In the genomic region with DNA sequence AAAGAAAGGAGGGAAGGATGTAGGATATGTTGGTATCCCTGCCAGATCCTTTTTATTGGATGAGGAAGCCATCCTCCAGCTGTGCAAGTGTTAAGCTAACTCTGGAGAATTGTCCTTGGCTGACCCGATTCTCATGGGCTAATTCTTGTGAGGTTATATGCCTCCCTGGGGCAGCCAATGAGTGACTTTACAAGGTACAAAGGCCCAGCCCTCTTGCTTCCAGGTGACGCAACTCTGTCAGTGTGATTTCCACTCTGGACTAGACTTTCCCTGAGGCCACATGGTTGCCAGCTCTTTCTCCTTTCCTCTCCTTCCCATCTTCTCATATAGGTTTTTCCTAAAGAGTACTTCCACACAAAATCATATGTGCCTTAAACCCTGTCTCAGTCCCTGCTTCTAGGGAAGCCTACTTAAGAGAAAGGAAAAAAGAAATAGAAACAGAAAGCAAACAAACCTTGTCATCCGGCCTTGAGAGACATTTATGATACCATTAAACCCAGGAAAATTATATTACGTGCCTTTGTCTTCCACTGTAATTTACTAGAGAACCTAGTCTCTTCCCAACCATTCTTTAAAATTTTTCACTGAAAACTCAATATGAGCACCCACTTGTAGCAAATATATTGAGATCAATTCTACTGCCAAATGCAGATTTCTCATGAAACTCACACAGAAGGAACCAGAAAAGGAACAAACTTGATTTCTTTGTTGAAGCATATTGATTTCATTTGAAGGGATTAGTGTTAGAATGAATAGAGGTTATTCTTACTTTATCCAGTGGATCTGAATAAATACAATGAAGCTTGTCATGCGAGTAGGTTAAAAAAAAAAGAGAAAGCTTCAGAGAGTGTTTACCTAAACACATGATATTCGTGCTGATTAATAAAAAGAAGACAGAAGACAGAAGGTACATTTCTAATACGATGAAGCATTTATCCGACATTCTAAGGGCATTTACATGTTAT, we compare ENCODE assay signal across 23 cellular contexts.
DNase-seq lines count a peak whose midpoint lies in the region; ATAC-seq, FAIRE-seq and TF ChIP-seq lines count a peak whose summit lies in the region.
"Had no signal": no experiment of that assay in that cellular context is flagged by ENCODE, and none has a peak within 500 bp of the region (broad histone marks: within the 10 kb centered on the region; RNA-seq: fewer than 3 reads in every experiment).

No MANE protein-coding gene starts in this region.

- no peaks in the 10 kb centered on the region for H3K36me3 Mint-ChIP-seq in activated T-cell treated with anti-CD3 and anti-CD28 coated beads, Interleukin-2, amount 50 U/mL, for 24 hours (ENCODE audit: low read depth)
- no peaks in the 10 kb centered on the region for H3K36me3 Mint-ChIP-seq in activated CD8-positive, alpha-beta T cell treated with anti-CD3 and anti-CD28 coated beads, Interleukin-2, amount 10 ng/mL, durations not matched to agents 7 days and 5 days (ENCODE audit: low read depth)

- no peak overlapping the region for H3K27ac Mint-ChIP-seq in activated T-cell treated with anti-CD3 and anti-CD28 coated beads, Interleukin-2, amount 50 U/mL, for 24 hours
- H3K27ac Mint-ChIP-seq in activated CD8-positive, alpha-beta T cell treated with anti-CD3 and anti-CD28 coated beads, Interleukin-2, amount 10 ng/mL, durations not matched to agents 7 days and 5 days = no peak overlapping the region
- H3K27ac Mint-ChIP-seq: activated T-helper 1 cell treated with anti-CD3 and anti-CD28 coated beads, Interleukin-12 subunit alpha, Interleukin-12 subunit beta, Interleukin-2, Interleukin-4 antibody, amounts not matched to agents 30 ng/mL and 10 ng/mL and 1 ng/mL, durations not matched to agents 14 hours and 24 hours and 36 hours had no signal

- no peak overlapping the region for H2BK12ac ChIP-seq in H1 (ENCODE audit: low read depth, low read length)

- H3K9me3 ChIP-seq in H1 (ENCODE audit: insufficient read depth in 2 of 2, low read depth in 1 of 2, low read length in 1 of 2) = no peaks in the 10 kb centered on the region; a peak in 1 of 4 replicates
- H3K9me3 ChIP-seq in HepG2 (ENCODE audit: low read length) = no peaks in the 10 kb centered on the region
- H3K9me3 ChIP-seq: BLaER1 treated with 17β-estradiol and CSF1 and Interleukin-3, amounts not matched to agents 10 nM and 100 nM; prostate gland; testis had no signal

- H3K9ac ChIP-seq in H1 (replicated peaks in 1 of 4; ENCODE audit: extremely low read depth in 1 of 4, low read depth in 3 of 4, low read length in 3 of 4) = no peak overlapping the region
- no peak overlapping the region for H3K9ac ChIP-seq in HepG2 (ENCODE audit: insufficient read depth, low read depth, low read length)
- H3K9ac ChIP-seq: BLaER1 treated with 17β-estradiol and CSF1 and Interleukin-3, amounts not matched to agents 10 nM and 100 nM had no signal

- no peak overlapping the region for H3K23ac ChIP-seq in H1 (ENCODE audit: insufficient read length)

- no peak overlapping the region for H2AK5ac ChIP-seq in H1 (ENCODE audit: low read depth, low read length)

- TF ChIP-seq POLR2A in H1 (IDR thresholded peaks at IDR 0.05; ENCODE audit: control extremely low read depth in 1 of 2, low read depth in 2 of 2, low read length in 2 of 2) (no peak), HepG2 (IDR thresholded peaks at IDR 0.05; ENCODE audit: insufficient read depth in 1 of 2, low read depth in 2 of 2, low read length in 2 of 2) (no peak)

- H3K4me3 ChIP-seq in ACC112 (ENCODE audit: low read depth, low read length) (peak overlapping the region; percentile 7; the same call in 1 of the 2 replicates), LNCaP clone FGC (ENCODE audit: low read depth, low read length) (no peak overlapping the region), H1 (ENCODE audit: extremely low read depth in 1 of 4, insufficient read depth in 2 of 4, low read depth in 3 of 4, low read length in 4 of 4) (no peak overlapping the region), HepG2 (replicated peaks in 1 of 3; ENCODE audit: insufficient read depth in 1 of 3, low read depth in 2 of 3, low read length in 3 of 3) (no peak overlapping the region)
- H3K4me3 ChIP-seq: BLaER1 treated with 17β-estradiol and CSF1 and Interleukin-3, amounts not matched to agents 10 nM and 100 nM; prostate gland; SJCRH30; testis had no signal

- POLR2A ChIA-PET in H1 (lab: Charles Lee; ENCODE audit: partially characterized antibody) (no interaction called here), HepG2 (lab: Yijun Ruan, JAX) (no interaction called here)
- POLR2A ChIA-PET in activated CD8-positive, alpha-beta T cell treated with anti-CD3 and anti-CD28 coated beads, Interleukin-2, amount 10 ng/mL, durations not matched to agents 7 days and 5 days (lab: Charles Lee) = no interaction called here

- intact Hi-C loops in HepG2 (cut with micrococcal nuclease; ENCODE audit: unreplicated experiment) = no loop called here

- no peak overlapping the region for H3K27ac ChIP-seq in ACC112 (ENCODE audit: low read depth, low read length)
- H3K27ac ChIP-seq in H1 (ENCODE audit: low read depth, low read length) = no peak overlapping the region
- no peak overlapping the region for H3K27ac ChIP-seq in HepG2 (ENCODE audit: extremely low read length, insufficient read depth, low read length)
- H3K27ac ChIP-seq: BLaER1 treated with 17β-estradiol and CSF1 and Interleukin-3, amounts not matched to agents 10 nM and 100 nM; prostate gland; SJCRH30; testis had no signal

- H3K36me3 ChIP-seq in ACC112 (ENCODE audit: insufficient read depth, low read length) (no peaks in the 10 kb centered on the region), H1 (ENCODE audit: control insufficient read depth in 2 of 4, insufficient read depth in 4 of 4, low read length in 3 of 4) (no peaks in the 10 kb centered on the region), HepG2 (replicated peaks in 1 of 2; ENCODE audit: control insufficient read depth in 1 of 2, insufficient read depth in 2 of 2, low read length in 2 of 2) (no peaks in the 10 kb centered on the region)
- H3K36me3 ChIP-seq: BLaER1 treated with 17β-estradiol and CSF1 and Interleukin-3, amounts not matched to agents 10 nM and 100 nM; prostate gland; SJCRH30 had no signal

- CTCF ChIA-PET in H1 (lab: Charles Lee; ENCODE audit: partially characterized antibody) = no interaction called here
- CTCF ChIA-PET in HepG2 (lab: Yijun Ruan, JAX; ENCODE audit: low intra/inter-chr PET ratio, low total read pairs) = no interaction called here
- CTCF ChIA-PET in activated CD8-positive, alpha-beta T cell treated with anti-CD3 and anti-CD28 coated beads, Interleukin-2, amount 10 ng/mL, durations not matched to agents 7 days and 5 days (lab: Charles Lee) = no interaction called here

- H2BK120ac ChIP-seq in H1 (replicated peaks; ENCODE audit: low read depth, low read length) = no peak overlapping the region

- H3K14ac ChIP-seq in H1 (ENCODE audit: insufficient read length) = no peak overlapping the region

- H4K91ac ChIP-seq in H1 (replicated peaks; ENCODE audit: insufficient read length, low read length) = no peak overlapping the region

- no peak for TF ChIP-seq CTCF in LNCaP clone FGC (IDR thresholded peaks at IDR 0.05; ENCODE audit: control insufficient read depth, extremely low read depth, insufficient read depth)
- TF ChIP-seq CTCF in H1 (IDR thresholded peaks at IDR 0.05; ENCODE audit: control extremely low read depth in 1 of 3, insufficient read depth in 1 of 3, low read depth in 1 of 3, low read length in 3 of 3) = no peak
- TF ChIP-seq CTCF in HepG2 (CRISPR knock-in tag; IDR thresholded peaks at IDR 0.05) = no peak

- no peak overlapping the region for H2BK20ac ChIP-seq in H1 (ENCODE audit: low read length)

- H2AFZ ChIP-seq in ACC112 (ENCODE audit: low read length, unreplicated experiment) = peak overlapping the region; percentile 71
- peak overlapping the region; percentile 60; the same call in 1 of the 2 replicates for H2AFZ ChIP-seq in H1 (ENCODE audit: low read length)
- no peak overlapping the region for H2AFZ ChIP-seq in HepG2 (ENCODE audit: low read length)

- no peaks in the 10 kb centered on the region; the same call in 1 of the 2 replicates for H3K23me2 ChIP-seq in H1 (ENCODE audit: low read depth, low read length)

- H3K79me1 ChIP-seq in H1 (ENCODE audit: low read depth, low read length) = no peaks in the 10 kb centered on the region

- H3K18ac ChIP-seq in H1 (ENCODE audit: extremely low read depth, low read length) = no peak overlapping the region

- no peak overlapping the region for H3K4ac ChIP-seq in H1 (replicated peaks; ENCODE audit: insufficient read length, low read depth, low read length)

- H3K4me1 Mint-ChIP-seq in activated T-cell treated with anti-CD3 and anti-CD28 coated beads, Interleukin-2, amount 50 U/mL, for 24 hours (ENCODE audit: low read depth) = no peaks in the 10 kb centered on the region
- H3K4me1 Mint-ChIP-seq in activated CD8-positive, alpha-beta T cell treated with anti-CD3 and anti-CD28 coated beads, Interleukin-2, amount 10 ng/mL, durations not matched to agents 7 days and 5 days (ENCODE audit: low read depth) = no peaks in the 10 kb centered on the region

- H3K27me3 ChIP-seq in ACC112 (ENCODE audit: insufficient read depth, low read length) (no peaks in the 10 kb centered on the region), H1 (replicated peaks in 1 of 4; ENCODE audit: control insufficient read depth in 3 of 4, extremely low read depth in 1 of 4, insufficient read depth in 3 of 4, low read length in 3 of 4) (no peaks in the 10 kb centered on the region), HepG2 (ENCODE audit: control insufficient read depth in 1 of 2, insufficient read depth in 2 of 2, low read length in 2 of 2) (no peaks in the 10 kb centered on the region; a peak in 1 of 5 replicates)
- H3K27me3 ChIP-seq: BLaER1 treated with 17β-estradiol and CSF1 and Interleukin-3, amounts not matched to agents 10 nM and 100 nM; SJCRH30; testis had no signal

- no peak overlapping the region for H4K5ac ChIP-seq in H1 (ENCODE audit: insufficient read length, low read depth, low read length)

- TF ChIP-seq EP300 in H1 (IDR thresholded peaks at IDR 0.05; ENCODE audit: borderline replicate concordance in 1 of 2, low read depth in 2 of 2, low read length in 2 of 2) (no peak), HepG2 (IDR thresholded peaks at IDR 0.05; ENCODE audit: low read depth in 2 of 2, low read length in 2 of 2) (no peak), HepG2 (CRISPR knock-in tag; IDR thresholded peaks at IDR 0.05; ENCODE audit: borderline replicate concordance) (no peak)

- no peak overlapping the region for H3K4me2 ChIP-seq in H1 (ENCODE audit: insufficient read depth in 1 of 2, low read depth in 2 of 2, low read length in 2 of 2)
- H3K4me2 ChIP-seq in HepG2 (ENCODE audit: low read depth, low read length) = no peak overlapping the region
- H3K4me2 ChIP-seq: BLaER1 treated with 17β-estradiol and CSF1 and Interleukin-3, amounts not matched to agents 10 nM and 100 nM had no signal

- in situ Hi-C loops in HepG2 (cut with HindIII; ENCODE audit: extremely low pct_ligation_motif_present, low pct_unique_long_range_greater_than_20kb) = no loop called here

- H3K4me3 Mint-ChIP-seq in activated T-cell treated with anti-CD3 and anti-CD28 coated beads, Interleukin-2, amount 50 U/mL, for 24 hours = no peak overlapping the region
- no peak overlapping the region for H3K4me3 Mint-ChIP-seq in activated CD8-positive, alpha-beta T cell treated with anti-CD3 and anti-CD28 coated beads, Interleukin-2, amount 10 ng/mL, durations not matched to agents 7 days and 5 days
- H3K4me3 Mint-ChIP-seq: activated T-helper 1 cell treated with anti-CD3 and anti-CD28 coated beads, Interleukin-12 subunit alpha, Interleukin-12 subunit beta, Interleukin-2, Interleukin-4 antibody, amounts not matched to agents 30 ng/mL and 10 ng/mL and 1 ng/mL, durations not matched to agents 14 hours and 24 hours and 36 hours had no signal

- H3K56ac ChIP-seq in H1 (replicated peaks; ENCODE audit: insufficient read length, low read depth, low read length) = no peak overlapping the region

- TF ChIP-seq RAD21 in H1 (IDR thresholded peaks at IDR 0.05 in 1 of 2, conservative IDR thresholded peaks at IDR 0.05 in 1 of 2; ENCODE audit: low read depth in 2 of 2, low read length in 2 of 2) (no peak), HepG2 (CRISPR knock-in tag; IDR thresholded peaks at IDR 0.05) (no peak)

- H3K4me1 ChIP-seq in ACC112 (ENCODE audit: control insufficient read depth, insufficient read depth, low read length, unreplicated experiment) (peaks cover 6% of the 10 kb centered on the region), H1 (replicated peaks in 1 of 4; ENCODE audit: control insufficient read depth in 3 of 4, insufficient read depth in 4 of 4, low read length in 3 of 4) (peaks cover 0 to 2% (median 0%) of the 10 kb centered on the region in 4 experiments; a peak in 1 of 7 replicates), HepG2 (ENCODE audit: insufficient read depth, low read length) (no peaks in the 10 kb centered on the region)
- H3K4me1 ChIP-seq: BLaER1 treated with 17β-estradiol and CSF1 and Interleukin-3, amounts not matched to agents 10 nM and 100 nM; prostate gland; testis had no signal

- DNase-seq in LNCaP clone FGC (ENCODE audit: low read depth) = peak; percentile 23
- DNase-seq in H1 (ENCODE audit: low read depth in 1 of 2, low spot score in 2 of 2) = no peak
- DNase-seq in HepG2 (ENCODE audit: low spot score) = no peak
- DNase-seq in activated T-cell treated with anti-CD3 and anti-CD28 coated beads, Interleukin-2, amount 50 U/mL, for 24 hours = no peak
- no peak for DNase-seq in activated CD8-positive, alpha-beta T cell treated with anti-CD3 and anti-CD28 coated beads, Interleukin-2, amount 10 ng/mL, durations not matched to agents 7 days and 5 days
- DNase-seq in cortex of kidney (lab: John Stamatoyannopoulos, UW) = no peak
- DNase-seq in NCI-H2081 (lab: John Stamatoyannopoulos, UW) = no peak
- DNase-seq: activated CD4-positive, CD25-positive, alpha-beta regulatory T cell; activated CD8-positive, alpha-beta memory T cell treated with anti-CD3 and anti-CD28 coated beads for 24 hours; DMS 273 treated with DMSO at 0.1 percent for 48 hours; islet precursor cell; mesendoderm; MV-4-11; NCI-H2081 treated with DMSO at 0.1 percent for 48 hours; NCI-H510A treated with DMSO at 0.1 percent for 48 hours; stimulated activated CD4-positive, alpha-beta T cell treated with anti-CD3 and anti-CD28 coated beads, Interleukin-12 subunit alpha, Interleukin-12 subunit beta, amount 100 ng/mL, for 4 hours; testis had no signal

- no peaks in the 10 kb centered on the region for H3K9me3 Mint-ChIP-seq in activated T-cell treated with anti-CD3 and anti-CD28 coated beads, Interleukin-2, amount 50 U/mL, for 24 hours
- H3K9me3 Mint-ChIP-seq in activated CD8-positive, alpha-beta T cell treated with anti-CD3 and anti-CD28 coated beads, Interleukin-2, amount 10 ng/mL, durations not matched to agents 7 days and 5 days (ENCODE audit: insufficient read depth) = no peaks in the 10 kb centered on the region
- H3K9me3 Mint-ChIP-seq: activated T-helper 1 cell treated with anti-CD3 and anti-CD28 coated beads, Interleukin-12 subunit alpha, Interleukin-12 subunit beta, Interleukin-2, Interleukin-4 antibody, amounts not matched to agents 30 ng/mL and 10 ng/mL and 1 ng/mL, durations not matched to agents 14 hours and 24 hours and 36 hours had no signal

- WGBS in H1 (ENCODE audit: extremely low coverage in 1 of 2, insufficient coverage in 1 of 2, insufficient read length in 1 of 2, insufficient replicate concordance in 2 of 2, low coverage in 1 of 2, low lambda C conversion rate in 2 of 2, missing lambda C conversion rate in 1 of 2), 2 experiments = 92% methylated on average over 8 of the region's 8 CpGs; no CpG with 5 or more reads in 1 of the 2 experiments
- 11% methylated on average over 8 of the region's 8 CpGs for WGBS in HepG2 (ENCODE audit: low lambda C conversion rate)

- FAIRE-seq in H1 (lab: Jason Lieb, UNC) = no peak
- no peak for FAIRE-seq in HepG2 (lab: Jason Lieb, UNC)
- FAIRE-seq: A204.1 had no signal

- peak; percentile 44; the same call in 1 of the 3 replicates for ATAC-seq in HepG2
- ATAC-seq in activated CD8-positive, alpha-beta T cell treated with anti-CD3 and anti-CD28 coated beads, Interleukin-2, amount 10 ng/mL, durations not matched to agents 7 days and 5 days = no peak

- H2BK15ac ChIP-seq in H1 (ENCODE audit: low read length) = no peak overlapping the region

- no peak overlapping the region for H2BK5ac ChIP-seq in H1 (ENCODE audit: low read depth, low read length)

- H4K20me1 ChIP-seq in H1 (replicated peaks in 1 of 2; ENCODE audit: control insufficient read depth in 1 of 2, insufficient read depth in 2 of 2, low read length in 2 of 2) = no peaks in the 10 kb centered on the region
- H4K20me1 ChIP-seq in HepG2 (ENCODE audit: insufficient read depth, low read length) = no peaks in the 10 kb centered on the region
- H4K20me1 ChIP-seq: BLaER1 treated with 17β-estradiol and CSF1 and Interleukin-3, amounts not matched to agents 10 nM and 100 nM had no signal

- no peaks in the 10 kb centered on the region for H3K27me3 Mint-ChIP-seq in activated T-cell treated with anti-CD3 and anti-CD28 coated beads, Interleukin-2, amount 50 U/mL, for 24 hours
- no peaks in the 10 kb centered on the region for H3K27me3 Mint-ChIP-seq in activated CD8-positive, alpha-beta T cell treated with anti-CD3 and anti-CD28 coated beads, Interleukin-2, amount 10 ng/mL, durations not matched to agents 7 days and 5 days (ENCODE audit: low read depth)

- H3K79me2 ChIP-seq in ACC112 (ENCODE audit: control insufficient read depth, insufficient read depth, low read length, unreplicated experiment) (no peaks in the 10 kb centered on the region), H1 (ENCODE audit: control insufficient read depth in 1 of 2, insufficient read depth in 2 of 2, low read length in 2 of 2) (no peaks in the 10 kb centered on the region), HepG2 (ENCODE audit: insufficient read depth, low read length) (no peaks in the 10 kb centered on the region)

- BruUV-seq in HepG2 (replicated peaks; lab: Mats Ljungman, UMichigan) = no TSS peak

- no peak overlapping the region for H4K8ac ChIP-seq in H1 (ENCODE audit: extremely low read depth, insufficient read depth, low read length)
